In genomic region chr6:148396411-148396810, GRCh38 we compare ENCODE assay signal across 18 cellular contexts. TPM values are rescaled to one million over a fixed set of nuclear protein-coding genes. Genes with fewer than 3 reads are reported as not detected.
A peak's percentile ranks its signal among the peaks of the same experiment; 100 is the strongest.
DNase-seq lines count a peak whose midpoint lies in the region; ATAC-seq and TF ChIP-seq lines count a peak whose summit lies in the region.
"Had no signal": no experiment of that assay in that cellular context is flagged by ENCODE, and none has a peak within 500 bp of the region (broad histone marks: within the 10 kb centered on the region; RNA-seq: fewer than 3 reads in every experiment).

No MANE protein-coding gene starts in this region.

- H3K27me3 ChIP-seq in GM23248 (replicated peaks; ENCODE audit: insufficient read depth) = no peaks in the 10 kb centered on the region
- H3K27me3 ChIP-seq in gastrocnemius medialis = no peaks in the 10 kb centered on the region

- TF ChIP-seq POLR2A in gastrocnemius medialis (IDR thresholded peaks at IDR 0.05) = no peak

- no peaks in the 10 kb centered on the region for H3K4me1 Mint-ChIP-seq in effector memory CD8-positive, alpha-beta T cell (ENCODE audit: low read depth in 2 of 2)
- no peaks in the 10 kb centered on the region for H3K4me1 Mint-ChIP-seq in stimulated activated memory B cell treated with anti-CD40 and anti-IgM and Interleukin-4, amounts not matched to agents 10 μg/mL and 1 μg/mL and 100 μg/mL, for 72 hours
- H3K4me1 Mint-ChIP-seq in activated naive CD4-positive, alpha-beta T cell treated with anti-CD3 and anti-CD28 coated beads, Interleukin-2, amount 10 ng/mL, durations not matched to agents 7 days and 5 days = no peaks in the 10 kb centered on the region

- H3K9me3 Mint-ChIP-seq in effector memory CD8-positive, alpha-beta T cell = no peaks in the 10 kb centered on the region
- H3K9me3 Mint-ChIP-seq in stimulated activated memory B cell treated with anti-CD40 and anti-IgM and Interleukin-4, amounts not matched to agents 10 μg/mL and 1 μg/mL and 100 μg/mL, for 72 hours = no peaks in the 10 kb centered on the region
- no peaks in the 10 kb centered on the region for H3K9me3 Mint-ChIP-seq in activated naive CD4-positive, alpha-beta T cell treated with anti-CD3 and anti-CD28 coated beads, Interleukin-2, amount 10 ng/mL, durations not matched to agents 7 days and 5 days
- H3K9me3 Mint-ChIP-seq: HFFc6 had no signal

- no peak overlapping the region for H3K27ac ChIP-seq in GM23248
- H3K27ac ChIP-seq in VCaP = peak overlapping the region; percentile 67
- H3K27ac ChIP-seq in gastrocnemius medialis = peak overlapping the region; percentile 56 to 77 (median 64)

- 0 out of 2 replicates have a peak, but pooled peaks cover 10% of the 10 kb centered on the region for H3K4me1 ChIP-seq in GM23248 (ENCODE audit: insufficient read depth)
- peaks cover 12 to 41% of the 10 kb centered on the region in 2 donors for H3K4me1 ChIP-seq in gastrocnemius medialis

- DNase-seq in GM23248 (no peak), foreskin melanocyte (peak; percentile 59), gastrocnemius medialis (no peak)
- no peak for DNase-seq in effector memory CD8-positive, alpha-beta T cell
- DNase-seq in activated naive CD4-positive, alpha-beta T cell treated with anti-CD3 and anti-CD28 coated beads, Interleukin-2, amount 10 ng/mL, durations not matched to agents 7 days and 5 days = no peak
- DNase-seq: ACHN, DMS79 treated with DMSO at 0.1 percent for 48 hours, HFFc6, KBM-7, MV-4-11, NCI-H2107, NCI-H226, PC-3, RPMI8226 had no signal

- ATAC-seq in gastrocnemius medialis = no peak
- no peak for ATAC-seq in effector memory CD8-positive, alpha-beta T cell (replicated peaks)
- ATAC-seq in stimulated activated memory B cell treated with anti-CD40 and anti-IgM and Interleukin-4, amounts not matched to agents 10 μg/mL and 1 μg/mL and 100 μg/mL, for 72 hours = no peak
- ATAC-seq in HG02885 (IDR thresholded peaks at IDR 0.05; ENCODE audit: poor library complexity, unreplicated experiment) = no peak
- ATAC-seq: HepG2, PC-3 had no signal

- H3K36me3 ChIP-seq in GM23248 (ENCODE audit: low read depth) (peaks cover 24% of the 10 kb centered on the region), gastrocnemius medialis (no peaks in the 10 kb centered on the region)

- peaks cover 10% of the 10 kb centered on the region for H3F3A ChIP-seq in GM23248 (ENCODE audit: insufficient read depth)

- no peaks in the 10 kb centered on the region for H3K9me2 ChIP-seq in GM23248 (ENCODE audit: insufficient read depth)

- no peak for TF ChIP-seq CTCF in VCaP (conservative IDR thresholded peaks at IDR 0.05)
- no peak for TF ChIP-seq CTCF in gastrocnemius medialis (IDR thresholded peaks at IDR 0.05 in 4 of 5, conservative IDR thresholded peaks at IDR 0.05 in 1 of 5)

- intact Hi-C loops in gastrocnemius medialis (cut with DNase I; ENCODE audit: low total_unique reads) = no loop called here

- H4K20me1 ChIP-seq in GM23248 (ENCODE audit: insufficient read depth) = no peaks in the 10 kb centered on the region

- CTCF ChIA-PET in activated naive CD4-positive, alpha-beta T cell treated with anti-CD3 and anti-CD28 coated beads, Interleukin-2, amount 10 ng/mL, durations not matched to agents 7 days and 5 days (lab: Charles Lee) = no interaction called here

- H3K27ac Mint-ChIP-seq in effector memory CD8-positive, alpha-beta T cell = no peak overlapping the region
- H3K27ac Mint-ChIP-seq in stimulated activated memory B cell treated with anti-CD40 and anti-IgM and Interleukin-4, amounts not matched to agents 10 μg/mL and 1 μg/mL and 100 μg/mL, for 72 hours = no peak overlapping the region
- H3K27ac Mint-ChIP-seq in activated naive CD4-positive, alpha-beta T cell treated with anti-CD3 and anti-CD28 coated beads, Interleukin-2, amount 10 ng/mL, durations not matched to agents 7 days and 5 days = no peak overlapping the region

- peaks cover 95% of the 10 kb centered on the region for H3K79me2 ChIP-seq in GM23248 (ENCODE audit: insufficient read depth)

- no peak overlapping the region for H2AFZ ChIP-seq in GM23248

- peaks cover 5 to 16% of the 10 kb centered on the region in 2 donors for H3K27me3 Mint-ChIP-seq in effector memory CD8-positive, alpha-beta T cell
- H3K27me3 Mint-ChIP-seq in stimulated activated memory B cell treated with anti-CD40 and anti-IgM and Interleukin-4, amounts not matched to agents 10 μg/mL and 1 μg/mL and 100 μg/mL, for 72 hours = peaks cover 13% of the 10 kb centered on the region
- H3K27me3 Mint-ChIP-seq in activated naive CD4-positive, alpha-beta T cell treated with anti-CD3 and anti-CD28 coated beads, Interleukin-2, amount 10 ng/mL, durations not matched to agents 7 days and 5 days = peaks cover 8% of the 10 kb centered on the region

- H3K4me3 Mint-ChIP-seq in effector memory CD8-positive, alpha-beta T cell = no peak overlapping the region
- no peak overlapping the region for H3K4me3 Mint-ChIP-seq in stimulated activated memory B cell treated with anti-CD40 and anti-IgM and Interleukin-4, amounts not matched to agents 10 μg/mL and 1 μg/mL and 100 μg/mL, for 72 hours
- H3K4me3 Mint-ChIP-seq in activated naive CD4-positive, alpha-beta T cell treated with anti-CD3 and anti-CD28 coated beads, Interleukin-2, amount 10 ng/mL, durations not matched to agents 7 days and 5 days = no peak overlapping the region
- H3K4me3 Mint-ChIP-seq: HFFc6 had no signal

- peak overlapping the region; percentile 6 for H3K4me2 ChIP-seq in GM23248 (ENCODE audit: unreplicated experiment)

- no peaks in the 10 kb centered on the region for H3K9me3 ChIP-seq in GM23248 (ENCODE audit: low read depth)
- no peaks in the 10 kb centered on the region for H3K9me3 ChIP-seq in gastrocnemius medialis

- WGBS in GM23248 (ENCODE audit: low coverage in 1 of 2, low lambda C conversion rate in 2 of 2, missing lambda C conversion rate in 2 of 2), 2 experiments = 98 to 100% methylated on average over 2 of the region's 2 CpGs

- H3K4me3 ChIP-seq in GM23248 = no peak overlapping the region
- H3K4me3 ChIP-seq in gastrocnemius medialis = no peak overlapping the region

- H3K36me3 Mint-ChIP-seq in effector memory CD8-positive, alpha-beta T cell (ENCODE audit: insufficient read depth) = no peaks in the 10 kb centered on the region
- H3K36me3 Mint-ChIP-seq in stimulated activated memory B cell treated with anti-CD40 and anti-IgM and Interleukin-4, amounts not matched to agents 10 μg/mL and 1 μg/mL and 100 μg/mL, for 72 hours = no peaks in the 10 kb centered on the region
- H3K36me3 Mint-ChIP-seq in activated naive CD4-positive, alpha-beta T cell treated with anti-CD3 and anti-CD28 coated beads, Interleukin-2, amount 10 ng/mL, durations not matched to agents 7 days and 5 days = no peaks in the 10 kb centered on the region

- H3K9ac ChIP-seq in GM23248 = no peak overlapping the region

- in situ Hi-C loops in GM23248 (cut with MboI) = no loop called here
- in situ Hi-C loops in gastrocnemius medialis (cut with MboI; ENCODE audit: low sequenced_read_pairs in 4 of 4) = no loop called here

RNA-seq across cellular contexts. Expression of gene SASH1, which starts 53.8 kb away (rescaled TPM):
- total RNA-seq in GM23248 (2014; rRNA removed; shearing (Covaris generic)) = 89.7 and 99.0 TPM in 2 replicates
- polyA plus RNA-seq in GM23248 (2016; fragmentation: Nextera tagmentation; extraction: Ambion mirVana) = 68.5 and 69.1 TPM in 2 replicates
- 10 to 100 TPM; 28.2 to 42.4 (median 35.4) TPM for total RNA-seq in gastrocnemius medialis
